11 cellular contexts compared by ENCODE assay signal in genomic region chr12:104763163-104763805, GRCh38.
DNase-seq lines count a peak whose midpoint lies in the region; ATAC-seq and TF ChIP-seq lines count a peak whose summit lies in the region.
"Had no signal": no experiment of that assay in that cellular context is flagged by ENCODE, and none has a peak within 500 bp of the region (broad histone marks: within the 10 kb centered on the region; RNA-seq: fewer than 3 reads in every experiment).

No MANE protein-coding gene starts in this region.

- H3K79me2 ChIP-seq in mammary epithelial cell (ENCODE audit: insufficient read depth, low read length) = no peaks in the 10 kb centered on the region

- H3K4me2 ChIP-seq in mammary epithelial cell (ENCODE audit: insufficient read depth, low read depth, low read length) = no peak overlapping the region

- WGBS in mammary epithelial cell (ENCODE audit: low coverage, missing lambda C conversion rate) = 66% methylated on average over 6 of the region's 6 CpGs

- peaks cover 5 to 13% (median 7%) of the 10 kb centered on the region in 3 donors for H3K27me3 Mint-ChIP-seq in CD14-positive monocyte (ENCODE audit: low read depth in 3 of 3)
- H3K27me3 Mint-ChIP-seq in nephron progenitor cell (ENCODE audit: low read depth, poor library complexity) = no peaks in the 10 kb centered on the region

- no peak overlapping the region for H3K4me3 ChIP-seq in mammary epithelial cell (replicated peaks in 1 of 3; ENCODE audit: insufficient read depth in 1 of 3, low read depth in 2 of 3, low read length in 3 of 3)
- H3K4me3 ChIP-seq: heart right ventricle had no signal

- no peak for TF ChIP-seq CTCF in CD14-positive monocyte (IDR thresholded peaks at IDR 0.05)
- no peak for TF ChIP-seq CTCF in GM20000 (IDR thresholded peaks at IDR 0.05; ENCODE audit: extremely low read depth, missing control alignments)
- TF ChIP-seq CTCF in mammary epithelial cell (conservative IDR thresholded peaks at IDR 0.05 in 1 of 2, IDR thresholded peaks at IDR 0.05 in 1 of 2; ENCODE audit: extremely low read depth in 1 of 2, insufficient read depth in 1 of 2, low read depth in 1 of 2, low read length in 2 of 2) = no peak
- no peak for TF ChIP-seq CTCF in nephron progenitor cell (IDR thresholded peaks at IDR 0.05)

- H3K36me3 Mint-ChIP-seq in CD14-positive monocyte = peaks cover 33 to 43% of the 10 kb centered on the region in 2 donors
- peaks cover 9% of the 10 kb centered on the region for H3K36me3 Mint-ChIP-seq in nephron progenitor cell (ENCODE audit: low read depth)

- H4K20me1 ChIP-seq in mammary epithelial cell (ENCODE audit: insufficient read depth, low read length) = no peaks in the 10 kb centered on the region

- H3K36me3 ChIP-seq in mammary epithelial cell (ENCODE audit: insufficient read depth, low read length) = no peaks in the 10 kb centered on the region

- H2AFZ ChIP-seq in mammary epithelial cell (ENCODE audit: low read depth, low read length) = no peak overlapping the region

- no peaks in the 10 kb centered on the region for H3K9me3 ChIP-seq in mammary epithelial cell (replicated peaks; ENCODE audit: insufficient read depth, low read length)
- H3K9me3 ChIP-seq: heart right ventricle had no signal

- CTCF ChIA-PET in mammary epithelial cell (lab: Charles Lee; ENCODE audit: low non-redundant PET) = no interaction called here

- H3K9me3 Mint-ChIP-seq in CD14-positive monocyte (peaks cover 0 to 3% (median 0%) of the 10 kb centered on the region in 7 donors), nephron progenitor cell (no peaks in the 10 kb centered on the region)

- DNase-seq in CD14-positive monocyte (ENCODE audit: low spot score) (peak; percentile 73), GM20000 (ENCODE audit: low spot score) (peak; percentile 38), NOMO-1 treated with dmso at 0.1 percent for 144 hours (lab: John Stamatoyannopoulos, UW; ENCODE audit: unreplicated experiment) (peak; percentile 55), mammary epithelial cell (peak; percentile 55), nephron progenitor cell (no peak), left colon (no peak), NCI-H2081 treated with DMSO at 0.1 percent for 48 hours (lab: John Stamatoyannopoulos, UW) (no peak)
- no peak for DNase-seq in stimulated activated CD4-positive, alpha-beta T cell treated with anti-CD3 and anti-CD28 coated beads, Interleukin-4, amount 100 ng/mL, for 4 hours
- DNase-seq: COR-L47, heart right ventricle, NCI-H2171 treated with DMSO at 0.1 percent for 48 hours had no signal

- no peak for ATAC-seq in left colon
- ATAC-seq: heart right ventricle had no signal

- H3K27ac Mint-ChIP-seq in CD14-positive monocyte = peak overlapping the region; percentile 29 to 90 (median 81)
- no peak overlapping the region for H3K27ac Mint-ChIP-seq in nephron progenitor cell

- H3K4me1 ChIP-seq in mammary epithelial cell (ENCODE audit: insufficient read depth, low read length) = peaks cover 6% of the 10 kb centered on the region

- intact Hi-C loops in CD14-positive monocyte (cut with micrococcal nuclease) (no loop called here), mammary epithelial cell (cut with micrococcal nuclease) (no loop called here), left colon (cut with DNase I, micrococcal nuclease) (no loop called here)

- BruUV-seq in mammary epithelial cell (replicated peaks; lab: Mats Ljungman, UMichigan) = no TSS peak

- H3K9ac ChIP-seq in mammary epithelial cell (ENCODE audit: insufficient read depth, low read length) = no peak overlapping the region

- H3K4me1 Mint-ChIP-seq in CD14-positive monocyte (peaks cover 40% of the 10 kb centered on the region), nephron progenitor cell (peaks cover 20% of the 10 kb centered on the region)

- no peak overlapping the region for H3K27ac ChIP-seq in mammary epithelial cell (ENCODE audit: insufficient read depth, low read depth, low read length)

- peak overlapping the region in 1 of 2 donors; percentile 75 for H3K4me3 Mint-ChIP-seq in CD14-positive monocyte
- H3K4me3 Mint-ChIP-seq in nephron progenitor cell = no peak overlapping the region

- H3K27me3 ChIP-seq in mammary epithelial cell (ENCODE audit: insufficient read depth, low read length) = no peaks in the 10 kb centered on the region
- H3K27me3 ChIP-seq: heart right ventricle had no signal

- dilution Hi-C loops in mammary epithelial cell (cut with HindIII; ENCODE audit: low sequenced_read_pairs) = no loop called here

- in situ Hi-C loops in mammary epithelial cell (cut with MboI; ENCODE audit: low sequenced_read_pairs in 2 of 2) = no loop called here

Comparison
In these comparisons a context has a peak if more than half of its experiments do, and no peak if none do; other contexts are left out.
1. DNase-seq: peak in CD14-positive monocyte (single experiment), GM20000 (single experiment), NOMO-1 treated with dmso at 0.1 percent for 144 hours (single experiment) and mammary epithelial cell (single experiment); none in nephron progenitor cell (single experiment), left colon (0 of 2), NCI-H2081 treated with DMSO at 0.1 percent for 48 hours (single experiment) and stimulated activated CD4-positive, alpha-beta T cell treated with anti-CD3 and anti-CD28 coated beads, Interleukin-4, amount 100 ng/mL, for 4 hours (0 of 2).